In the genomic region with DNA sequence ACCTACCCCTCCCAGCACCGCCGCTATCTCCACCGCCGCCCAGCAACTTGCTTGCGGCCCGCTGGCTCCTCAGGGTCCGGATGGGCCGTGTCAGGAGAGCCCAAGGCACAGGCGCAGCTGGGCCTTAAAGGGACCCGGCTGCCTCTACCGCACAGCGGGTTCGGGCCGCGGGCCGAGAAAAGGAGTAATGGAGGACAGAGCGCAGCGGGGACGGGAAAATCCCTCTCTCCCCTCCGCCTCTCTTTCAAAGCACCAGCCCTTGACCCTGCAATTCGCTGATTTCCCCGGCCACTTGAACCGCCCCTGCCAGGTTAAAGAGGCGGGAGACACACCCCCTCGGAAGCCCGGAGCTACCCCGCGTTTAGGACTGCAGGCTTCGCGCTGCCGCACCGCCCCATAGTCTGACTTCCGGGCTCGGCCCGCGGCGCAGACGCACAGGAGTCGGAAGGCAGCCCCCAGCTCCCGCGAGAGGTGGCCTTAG, we compare ENCODE assay signal across 8 cellular contexts. TPM values are rescaled to one million over a fixed set of nuclear protein-coding genes. Genes with fewer than 3 reads are reported as not detected.
A peak's percentile ranks its signal among the peaks of the same experiment; 100 is the strongest.
DNase-seq lines count a peak whose midpoint lies in the region; ATAC-seq and TF ChIP-seq lines count a peak whose summit lies in the region.
"Not testable (repeated sequence)": the region's sequence is repeated elsewhere in the genome, so short reads cannot be mapped to it uniquely, and the experiment has no call there.

A gene with protein sequence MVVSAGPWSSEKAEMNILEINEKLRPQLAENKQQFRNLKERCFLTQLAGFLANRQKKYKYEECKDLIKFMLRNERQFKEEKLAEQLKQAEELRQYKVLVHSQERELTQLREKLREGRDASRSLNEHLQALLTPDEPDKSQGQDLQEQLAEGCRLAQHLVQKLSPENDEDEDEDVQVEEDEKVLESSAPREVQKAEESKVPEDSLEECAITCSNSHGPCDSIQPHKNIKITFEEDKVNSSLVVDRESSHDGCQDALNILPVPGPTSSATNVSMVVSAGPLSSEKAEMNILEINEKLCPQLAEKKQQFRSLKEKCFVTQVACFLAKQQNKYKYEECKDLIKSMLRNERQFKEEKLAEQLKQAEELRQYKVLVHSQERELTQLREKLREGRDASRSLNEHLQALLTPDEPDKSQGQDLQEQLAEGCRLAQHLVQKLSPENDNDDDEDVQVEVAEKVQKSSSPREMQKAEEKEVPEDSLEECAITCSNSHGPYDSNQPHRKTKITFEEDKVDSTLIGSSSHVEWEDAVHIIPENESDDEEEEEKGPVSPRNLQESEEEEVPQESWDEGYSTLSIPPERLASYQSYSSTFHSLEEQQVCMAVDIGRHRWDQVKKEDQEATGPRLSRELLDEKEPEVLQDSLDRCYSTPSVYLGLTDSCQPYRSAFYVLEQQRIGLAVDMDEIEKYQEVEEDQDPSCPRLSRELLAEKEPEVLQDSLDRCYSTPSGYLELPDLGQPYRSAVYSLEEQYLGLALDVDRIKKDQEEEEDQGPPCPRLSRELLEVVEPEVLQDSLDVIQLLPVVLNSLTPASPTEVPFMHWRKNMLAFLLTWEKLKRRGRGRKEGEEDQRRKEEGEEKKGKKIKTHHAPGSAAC (minus strand): TSS at position 371 of the 481 bp plus-strand sequence. CDS start 25,278 bp downstream, outside the sequence.

- DNase-seq in NCI-H146 treated with DMSO at 0.1 percent for 48 hours (lab: John Stamatoyannopoulos, UW; ENCODE audit: unreplicated experiment) (peak; percentile 61), SW480 (ENCODE audit: low spot score) (peak; percentile 76), Right ventricle myocardium inferior (ENCODE audit: missing footprints) (peak; percentile 93), ovary (peak; percentile 60 to 85 (median 71)), substantia nigra (lab: John Stamatoyannopoulos, UW) (peak in 42 of 49 donors; percentile 19 to 82 (median 58))
- peak; percentile 82 to 92 for DNase-seq in activated naive CD4-positive, alpha-beta T cell treated with anti-CD3 and anti-CD28 coated beads, Interleukin-2, amount 50 U/mL, for 72 hours (ENCODE audit: low spot score in 2 of 2)

- ATAC-seq in HG02840 (IDR thresholded peaks at IDR 0.05; ENCODE audit: low FRiP score, unreplicated experiment) (peak; percentile 78), Right ventricle myocardium inferior (peak; percentile 99)
- ATAC-seq in activated naive CD4-positive, alpha-beta T cell treated with anti-CD3 and anti-CD28 coated beads, Interleukin-2, amount 50 U/mL, for 72 hours = peak; percentile 97 to 98

- H3K27ac ChIP-seq in ovary = peak within 1 kb of the TSS; percentile 41 to 74
- H3K27ac ChIP-seq in substantia nigra (ENCODE audit: low read depth, low read length, poor library complexity, severe bottlenecking) = not testable (repeated sequence)

- peak within 1 kb of the TSS; percentile 93; the same call in 1 of the 2 replicates for H3K4me3 ChIP-seq in GM08714 (ENCODE audit: low read length)
- peak within 1 kb of the TSS; percentile 67 for H3K4me3 ChIP-seq in ovary

- TF ChIP-seq EP300 in ovary (IDR thresholded peaks at IDR 0.05) = not testable (repeated sequence)

- H3K36me3 Mint-ChIP-seq in activated naive CD4-positive, alpha-beta T cell treated with anti-CD3 and anti-CD28 coated beads, Interleukin-2, amount 50 U/mL, for 72 hours = not testable (repeated sequence)

- not testable (repeated sequence) for H3K9me3 ChIP-seq in ovary

- H3K27me3 ChIP-seq in ovary = not testable (repeated sequence)

- 0 to 1% (median 0%) methylated on average over 41 of the region's 41 CpGs for WGBS in ovary, 3 donors

- not testable (repeated sequence) for H3K4me1 ChIP-seq in ovary (ENCODE audit: insufficient read depth)

- not testable (repeated sequence) for H3K36me3 ChIP-seq in ovary

- TF ChIP-seq CTCF in ovary (IDR thresholded peaks at IDR 0.05) = not testable (repeated sequence)

- intact Hi-C loops in Right ventricle myocardium inferior (cut with DNase I); ovary (cut with DNase I): not testable (repeated sequence)

- not testable (repeated sequence) for TF ChIP-seq POLR2A in ovary (IDR thresholded peaks at IDR 0.05)

- peak within 1 kb of the TSS; percentile 91 to 96 for H3K27ac Mint-ChIP-seq in activated naive CD4-positive, alpha-beta T cell treated with anti-CD3 and anti-CD28 coated beads, Interleukin-2, amount 50 U/mL, for 72 hours

- not testable (repeated sequence) for H3K9me3 Mint-ChIP-seq in activated naive CD4-positive, alpha-beta T cell treated with anti-CD3 and anti-CD28 coated beads, Interleukin-2, amount 50 U/mL, for 72 hours

RNA-seq across cellular contexts. Expression of the gene that starts here (rescaled TPM):
- total RNA-seq in activated naive CD4-positive, alpha-beta T cell treated with anti-CD3 and anti-CD28 coated beads, Interleukin-2, amount 50 U/mL, for 72 hours = 10 to 100 TPM; 11.7 to 12.6 TPM
- total RNA-seq in Right ventricle myocardium inferior = 3.4 TPM
- 10 to 100 TPM in 4 of 7 donors, 1 to 10 TPM in 3; 7.1 to 16.3 (median 11.7) TPM for total RNA-seq in ovary
- polyA plus RNA-seq in ovary = 10 to 100 TPM in 1 of 2 donors, 1 to 10 TPM in 1; 10.0 to 13.5 TPM
